8 cellular contexts compared by ENCODE assay signal in the genomic region with DNA sequence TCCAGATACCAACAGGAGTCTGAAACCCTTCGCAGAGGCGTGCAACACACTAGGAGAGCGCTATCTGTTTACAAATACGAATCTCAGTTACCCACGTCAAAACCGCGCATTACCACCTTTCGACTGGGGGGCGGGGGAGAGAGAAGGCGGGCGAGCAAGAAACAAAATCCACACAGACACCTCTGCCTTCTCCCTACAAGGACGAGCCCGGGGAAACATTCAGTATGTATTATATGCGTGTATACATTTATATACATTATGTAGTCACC. TPM values are rescaled to one million over a fixed set of nuclear protein-coding genes. Genes with fewer than 3 reads are reported as not detected.
A peak's percentile ranks its signal among the peaks of the same experiment; 100 is the strongest.
DNase-seq lines count a peak whose midpoint lies in the region; ATAC-seq, FAIRE-seq and TF ChIP-seq lines count a peak whose summit lies in the region.

No MANE protein-coding gene starts in this region.

- dilution Hi-C loops in keratinocyte (cut with MboI; ENCODE audit: extremely low pct_ligation_motif_present, low sequenced_read_pairs), result no loop called here

- intact Hi-C loops in posterior vena cava (cut with DNase I), result no loop called here

- in situ Hi-C loops in astrocyte of the spinal cord (cut with HindIII; ENCODE audit: low sequenced_read_pairs), result no loop called here

- H3K36me3 ChIP-seq in BLaER1 (peaks cover 10% of the 10 kb centered on the region; the same call in 1 of the 2 replicates), MM.1S (replicated peaks; ENCODE audit: insufficient read depth, low read length) (no peaks in the 10 kb centered on the region), keratinocyte (ENCODE audit: control insufficient read depth in 2 of 2, extremely low read depth in 1 of 2, insufficient read depth in 2 of 2, low read length in 2 of 2) (no peaks in the 10 kb centered on the region)

- peak overlapping the region; percentile 86 for H3K4me2 ChIP-seq in BLaER1
- H3K4me2 ChIP-seq in MM.1S (ENCODE audit: low read depth, low read length), result peak overlapping the region; percentile 99
- H3K4me2 ChIP-seq in keratinocyte (ENCODE audit: control insufficient read depth, extremely low read depth, insufficient read depth, low read depth, low read length), result peak overlapping the region; percentile 79

- H3K27ac ChIP-seq in BLaER1, result peak overlapping the region; percentile 98
- peak overlapping the region; percentile 91 for H3K27ac ChIP-seq in MM.1S (ENCODE audit: low read length)
- H3K27ac ChIP-seq in keratinocyte (ENCODE audit: control insufficient read depth, insufficient read depth, low read length), result peak overlapping the region; percentile 98

- H2AFZ ChIP-seq in MM.1S (ENCODE audit: low read length) (peak overlapping the region; percentile 98), keratinocyte (ENCODE audit: control insufficient read depth, low read length) (peak overlapping the region; percentile 78)

- H3K79me2 ChIP-seq in MM.1S (ENCODE audit: low read length) (peaks cover 53% of the 10 kb centered on the region), keratinocyte (ENCODE audit: control insufficient read depth, insufficient read depth, low read length) (peaks cover 33% of the 10 kb centered on the region)

- H3K9me1 ChIP-seq in keratinocyte (ENCODE audit: control insufficient read depth, extremely low read depth, insufficient read depth, low read length), result no peaks in the 10 kb centered on the region

- peaks cover 16% of the 10 kb centered on the region for H3F3A ChIP-seq in MM.1S (ENCODE audit: insufficient read depth, low read length)

- peaks cover 33% of the 10 kb centered on the region for H3K4me1 ChIP-seq in BLaER1
- peaks cover 6% of the 10 kb centered on the region; the same call in 1 of the 2 replicates for H3K4me1 ChIP-seq in MM.1S (ENCODE audit: low read length)
- H3K4me1 ChIP-seq in keratinocyte (ENCODE audit: control insufficient read depth, extremely low read depth, insufficient read depth, low read length), result peaks cover 31% of the 10 kb centered on the region

- peak overlapping the region; percentile 98 for H3K9ac ChIP-seq in BLaER1
- H3K9ac ChIP-seq in MM.1S (ENCODE audit: low read length), result peak overlapping the region; percentile 91
- peak overlapping the region; percentile 91 for H3K9ac ChIP-seq in keratinocyte (ENCODE audit: control insufficient read depth, extremely low read depth, insufficient read depth, low read length)

- no peaks in the 10 kb centered on the region for H3K9me2 ChIP-seq in MM.1S (replicated peaks; ENCODE audit: insufficient read depth, low read length)

- H3K4me3 ChIP-seq in BLaER1, result peak overlapping the region; percentile 94
- peak overlapping the region; percentile 89 for H3K4me3 ChIP-seq in MM.1S (ENCODE audit: low read length)
- peak overlapping the region; percentile 88 for H3K4me3 ChIP-seq in astrocyte of the spinal cord (ENCODE audit: low read depth, low read length)
- peak overlapping the region; percentile 62 to 91 (median 83) for H3K4me3 ChIP-seq in keratinocyte (ENCODE audit: control insufficient read depth in 2 of 3, extremely low read depth in 1 of 3, insufficient read depth in 2 of 3, low read depth in 1 of 3, low read length in 3 of 3)

- no peak for TF ChIP-seq CTCF in MM.1S (IDR thresholded peaks at IDR 0.05; ENCODE audit: low read length)
- no peak for TF ChIP-seq CTCF in astrocyte of the spinal cord (IDR thresholded peaks at IDR 0.05; ENCODE audit: low read depth, low read length)
- peak in 1 of 3 experiments; percentile 1 for TF ChIP-seq CTCF in keratinocyte (optimal IDR thresholded peaks at IDR 0.05 in 1 of 3, IDR thresholded peaks at IDR 0.05 in 1 of 3, conservative IDR thresholded peaks at IDR 0.05 in 1 of 3; ENCODE audit: extremely low read depth in 1 of 3, insufficient read depth in 2 of 3, low read length in 3 of 3)

- DNase-seq in MM.1S (peak; percentile 79), T-helper 22 cell (ENCODE audit: low read depth) (peak; percentile 56), astrocyte of the spinal cord (ENCODE audit: low read depth, low spot score) (no peak), keratinocyte (ENCODE audit: low read depth, low spot score) (no peak), posterior vena cava (ENCODE audit: low spot score) (no peak)
- DNase-seq in stimulated activated CD4-positive, alpha-beta T cell treated with anti-CD3 and anti-CD28 coated beads, Interleukin-1b, Interleukin-23, amount 100 ng/mL, for 24 hours (ENCODE audit: low read depth in 4 of 4, low spot score in 1 of 4), result peak; percentile 26 to 54 (median 37)

- H3K27me3 ChIP-seq in BLaER1 (no peaks in the 10 kb centered on the region), MM.1S (replicated peaks; ENCODE audit: insufficient read depth, low read length) (no peaks in the 10 kb centered on the region), keratinocyte (ENCODE audit: control insufficient read depth, extremely low read depth, insufficient read depth, low read length) (no peaks in the 10 kb centered on the region)

- no peak for FAIRE-seq in keratinocyte (lab: Jason Lieb, UNC)

- ATAC-seq in GM21360 (IDR thresholded peaks at IDR 0.05; ENCODE audit: unreplicated experiment), result peak; percentile 32

- H4K20me1 ChIP-seq in BLaER1 (peaks cover 55% of the 10 kb centered on the region), MM.1S (ENCODE audit: insufficient read depth, low read length) (no peaks in the 10 kb centered on the region), keratinocyte (ENCODE audit: control insufficient read depth, extremely low read depth, insufficient read depth, low read length) (no peaks in the 10 kb centered on the region)

- H3K9me3 ChIP-seq in BLaER1, result peaks cover 4% of the 10 kb centered on the region
- no peaks in the 10 kb centered on the region for H3K9me3 ChIP-seq in MM.1S (replicated peaks; ENCODE audit: insufficient read depth, low read length)
- no peaks in the 10 kb centered on the region for H3K9me3 ChIP-seq in keratinocyte (ENCODE audit: control insufficient read depth, low read depth, low read length)

RNA-seq across cellular contexts. Expression of gene TUT4, which starts 0.7 kb away (rescaled TPM):
- polyA plus RNA-seq in keratinocyte, result 16.5 to 27.5 TPM (median 24.2 TPM) in 3 replicates
- 43.5 TPM for polyA plus RNA-seq in keratinocyte (2011; ENCODE audit: low read depth)
- polyA plus RNA-seq in keratinocyte (2011; cell fraction: cytosol; rRNA removed), result 10.8 and 12.3 TPM in 2 replicates
- polyA plus RNA-seq in keratinocyte (2011; cell fraction: nucleus; rRNA removed), result 80.4 and 87.5 TPM in 2 replicates
- 13.9 and 28.8 TPM in 2 replicates for polyA plus RNA-seq in keratinocyte (2012; ENCODE audit: low replicate concordance)
- polyA minus RNA-seq in keratinocyte, result 11.8 to 30.6 TPM (median 30.2 TPM) in 3 replicates
- polyA minus RNA-seq in keratinocyte (2011; cell fraction: cytosol; rRNA and poly(A)+ RNA removed), result 10.6 TPM
- 24.7 and 52.6 TPM in 2 replicates for polyA minus RNA-seq in keratinocyte (2011; cell fraction: nucleus; rRNA and poly(A)+ RNA removed)
- 10 to 100 TPM; 35.8 to 39.8 TPM for total RNA-seq in posterior vena cava

RNA-seq across cellular contexts. Expression of gene GPX7, which starts 50.0 kb away (rescaled TPM):
- polyA plus RNA-seq in keratinocyte, result 0.40 to 0.49 TPM (median 0.42 TPM) in 3 replicates
- not detected for polyA plus RNA-seq in keratinocyte (2011; ENCODE audit: low read depth)
- polyA plus RNA-seq in keratinocyte (2011; cell fraction: cytosol; rRNA removed), result 0.24 and 0.40 TPM in 2 replicates
- polyA plus RNA-seq in keratinocyte (2011; cell fraction: nucleus; rRNA removed), result 0.15 and 0.39 TPM in 2 replicates
- 0.13 and 0.26 TPM in 2 replicates for polyA plus RNA-seq in keratinocyte (2012; ENCODE audit: low replicate concordance)
- not detected in 3 replicates for polyA minus RNA-seq in keratinocyte
- polyA minus RNA-seq in keratinocyte (2011; cell fraction: cytosol; rRNA and poly(A)+ RNA removed), result not detected
- not detected in 2 replicates for polyA minus RNA-seq in keratinocyte (2011; cell fraction: nucleus; rRNA and poly(A)+ RNA removed)
- 10 to 100 TPM in 1 of 2 donors, 1 to 10 TPM in 1; 8.1 to 12.1 TPM for total RNA-seq in posterior vena cava

Comparison
In these comparisons a context has a peak if more than half of its experiments do, and no peak if none do; other contexts are left out.
1. DNase-seq: peak in MM.1S (single experiment), T-helper 22 cell (single experiment) and stimulated activated CD4-positive, alpha-beta T cell treated with anti-CD3 and anti-CD28 coated beads, Interleukin-1b, Interleukin-23, amount 100 ng/mL, for 24 hours (4 of 4); none in astrocyte of the spinal cord (single experiment), keratinocyte (single experiment) and posterior vena cava (single experiment).
2. Peak in every context shown above with its lines, with median percentiles within 50 percentile points of each other: H3K27ac ChIP-seq, H3K4me2 ChIP-seq, H3K4me3 ChIP-seq and H3K9ac ChIP-seq.